ENCODE assay signal across 8 cellular contexts in genomic region chr1:48498096-48498791, GRCh38.
A peak's percentile ranks its signal among the peaks of the same experiment; 100 is the strongest.
DNase-seq lines count a peak whose midpoint lies in the region; ATAC-seq and TF ChIP-seq lines count a peak whose summit lies in the region.

No MANE protein-coding gene starts in this region.

- peak; percentile 31 for DNase-seq in AG09309 (ENCODE audit: low read depth)
- peak; percentile 39 for DNase-seq in NCI-H226
- peak; percentile 67 for DNase-seq in cerebellar cortex (ENCODE audit: low spot score)
- peak; percentile 90 for DNase-seq in left kidney (ENCODE audit: low read depth, low spot score)
- DNase-seq in stimulated activated CD4-positive, alpha-beta T cell treated with anti-CD3 and anti-CD28 coated beads, Interleukin-4, amount 100 ng/mL, for 4 hours, result peak; percentile 48 to 70

- no peak overlapping the region for H3K4me3 ChIP-seq in AG09309 (ENCODE audit: control insufficient read depth, low read depth, low read length)

- peak; percentile 97 for TF ChIP-seq CTCF in AG09309 (IDR thresholded peaks at IDR 0.05; ENCODE audit: control insufficient read depth, insufficient read depth, low read depth, low read length, missing control alignments)

- ATAC-seq in GM18870 (IDR thresholded peaks at IDR 0.05; ENCODE audit: unreplicated experiment) (peak; percentile 78), HG03139 (IDR thresholded peaks at IDR 0.05; ENCODE audit: unreplicated experiment) (peak; percentile 88)
- peak; percentile 68 to 70 for ATAC-seq in activated CD4-positive, CD25-positive, alpha-beta regulatory T cell treated with anti-CD3 and anti-CD28 coated beads, Interleukin-2, amount 50 U/mL, for 24 hours

Comparison
In these comparisons a context has a peak if more than half of its experiments do, and no peak if none do; other contexts are left out.
1. DNase-seq: peak in every context shown above with its lines; median percentile 90 in left kidney; 67 in cerebellar cortex; 59 in stimulated activated CD4-positive, alpha-beta T cell treated with anti-CD3 and anti-CD28 coated beads, Interleukin-4, amount 100 ng/mL, for 4 hours; 39 in NCI-H226; 31 in AG09309.